Comparison of ENCODE assay signal across 25 cellular contexts in the genomic region with DNA sequence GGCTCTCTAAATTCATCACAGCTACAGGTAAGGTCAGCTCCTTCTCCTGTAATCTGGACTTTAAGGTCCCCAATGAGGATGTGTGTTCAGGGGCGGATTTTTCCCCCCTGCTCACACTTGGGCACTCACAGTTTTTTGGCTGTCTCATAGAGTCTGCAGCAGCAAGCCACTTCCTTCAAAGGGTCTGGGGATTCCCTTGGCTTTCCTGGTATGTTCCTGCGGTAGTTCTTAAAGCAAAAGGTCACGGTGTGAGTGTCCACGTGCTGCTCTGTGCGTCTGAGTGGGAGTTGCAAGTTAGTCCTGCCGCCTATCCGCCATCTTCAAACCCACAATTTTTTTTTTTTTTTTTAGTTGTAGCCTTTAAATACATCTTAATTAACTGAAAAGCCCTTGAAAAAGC. TPM values are rescaled to one million over a fixed set of nuclear protein-coding genes. Genes with fewer than 3 reads are reported as not detected.
"Had no signal": no experiment of that assay in that cellular context is flagged by ENCODE, and none has a peak within 500 bp of the region (broad histone marks: within the 10 kb centered on the region; RNA-seq: fewer than 3 reads in every experiment).

No MANE protein-coding gene starts in this region.

- H3K27ac ChIP-seq: colonic mucosa, left lung, lower lobe of right lung, pancreas, psoas muscle, sigmoid colon, uterus, VCaP had no signal

- H3K4me1 ChIP-seq: colonic mucosa, left lung, lower lobe of right lung, pancreas, psoas muscle, sigmoid colon, uterus had no signal

- H3K9me3 ChIP-seq: colonic mucosa, left lung, lower lobe of right lung, pancreas, psoas muscle, sigmoid colon, uterus had no signal

- DNase-seq: activated CD4-positive, alpha-beta memory T cell treated with anti-CD3 and anti-CD28 coated beads for 36 hours; activated CD4-positive, alpha-beta T cell treated with anti-CD3 and anti-CD28 coated beads for 4 hours; activated gamma-delta T cell treated with Interleukin-2 at 50 U/mL for 16 hours; activated naive CD4-positive, alpha-beta T cell treated with anti-CD3 and anti-CD28 coated beads, Interleukin-2, amount 50 U/mL, for 16 hours; activated T-cell treated with anti-CD3 and anti-CD28 coated beads, Interleukin-2, amount 50 U/mL, for 4 hours; amygdala; colonic mucosa; effector CD8-positive, alpha-beta T cell; kidney glomerular epithelial cell; left lung; lower lobe of right lung; mesendoderm; natural killer cell; pancreas; psoas muscle; sigmoid colon; small intestine; stimulated activated CD4-positive, alpha-beta T cell treated with anti-CD3 and anti-CD28 coated beads, Interleukin-4, amount 100 ng/mL, for 4 hours; stimulated activated CD8-positive, alpha-beta memory T cell treated with anti-CD3 and anti-CD28 coated beads, Interleukin-4, amount 100 ng/mL, for 48 hours; stimulated activated naive CD8-positive, alpha-beta T cell treated with anti-CD3 and anti-CD28 coated beads, Interleukin-15, amount 100 ng/mL, for 72 hours; substantia nigra; uterus had no signal

- H3K4me3 ChIP-seq: colonic mucosa, left lung, lower lobe of right lung, pancreas, psoas muscle, sigmoid colon, uterus had no signal

- H3K36me3 ChIP-seq: colonic mucosa, left lung, lower lobe of right lung, pancreas, sigmoid colon, uterus had no signal

- ATAC-seq: activated T-cell treated with anti-CD3 and anti-CD28 coated beads, Interleukin-2, amount 50 U/mL, for 4 hours; activated T-helper 17 cell treated with anti-CD3 and anti-CD28 coated beads, Interleukin-2, amount 50 U/mL, for 72 hours; left lung; lower lobe of right lung; natural killer cell; pancreas; psoas muscle; stimulated activated memory B cell treated with anti-CD40 and anti-IgM and Interleukin-4, amounts not matched to agents 10 μg/mL and 1 μg/mL and 100 μg/mL, for 72 hours; stimulated activated naive CD8-positive, alpha-beta T cell treated with anti-CD3 and anti-CD28 coated beads, Interleukin-15, amount 100 ng/mL, for 72 hours had no signal

- H3K27me3 ChIP-seq: colonic mucosa, left lung, pancreas, sigmoid colon, uterus had no signal

RNA-seq across cellular contexts. Expression of gene CFAP20DC, which starts 15.4 kb away (rescaled TPM):
- total RNA-seq: psoas muscle had no signal
